ENCODE assay signal across 12 cellular contexts in the genomic region with DNA sequence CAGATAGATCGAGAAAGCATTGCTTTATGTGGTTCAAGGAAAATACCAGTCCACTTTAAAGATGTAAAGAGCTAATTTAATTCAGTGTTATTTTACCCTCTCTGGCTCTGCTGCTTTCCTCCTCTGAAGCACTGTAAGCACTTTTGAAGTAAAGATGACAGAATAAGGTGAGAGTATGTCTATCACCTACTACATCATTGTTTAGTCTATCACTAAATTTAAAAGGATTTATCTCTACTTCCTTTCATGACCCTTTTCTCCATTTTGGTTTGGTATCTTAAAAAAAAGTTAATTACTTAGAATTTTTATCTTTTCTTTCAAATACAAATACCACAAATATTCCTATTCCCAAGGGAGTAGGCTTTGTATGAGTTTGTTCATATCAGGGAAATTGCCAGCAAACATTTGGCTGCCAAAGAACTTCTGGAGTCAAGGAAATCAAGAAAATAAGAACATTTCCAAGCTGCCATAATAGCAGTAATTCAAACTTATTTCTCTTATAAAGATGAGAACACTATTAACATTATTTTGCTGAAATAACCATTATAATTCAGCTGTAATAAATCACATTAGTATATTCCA.
DNase-seq lines count a peak whose midpoint lies in the region; ATAC-seq, FAIRE-seq and TF ChIP-seq lines count a peak whose summit lies in the region.
"Had no signal": no experiment of that assay in that cellular context is flagged by ENCODE, and none has a peak within 500 bp of the region (broad histone marks: within the 10 kb centered on the region; RNA-seq: fewer than 3 reads in every experiment).

No MANE protein-coding gene starts in this region.

- H3K79me2 ChIP-seq in HepG2 (ENCODE audit: insufficient read depth, low read length) (no peaks in the 10 kb centered on the region), mammary epithelial cell (ENCODE audit: insufficient read depth, low read length) (no peaks in the 10 kb centered on the region)

- H3K4me3 ChIP-seq in liver (ENCODE audit: low read depth in 1 of 3, low read length in 3 of 3): no peak overlapping the region
- H3K4me3 ChIP-seq in HepG2 (replicated peaks in 1 of 3; ENCODE audit: insufficient read depth in 1 of 3, low read depth in 2 of 3, low read length in 3 of 3): no peak overlapping the region
- no peak overlapping the region for H3K4me3 ChIP-seq in mammary epithelial cell (replicated peaks in 1 of 3; ENCODE audit: insufficient read depth in 1 of 3, low read depth in 2 of 3, low read length in 3 of 3)
- no peak overlapping the region for H3K4me3 ChIP-seq in vagina
- no peak overlapping the region for H3K4me3 ChIP-seq in CD4-positive, alpha-beta memory T cell (ENCODE audit: low read length in 2 of 2)

- H4K20me1 ChIP-seq in HepG2 (ENCODE audit: insufficient read depth, low read length): no peaks in the 10 kb centered on the region
- H4K20me1 ChIP-seq in mammary epithelial cell (ENCODE audit: insufficient read depth, low read length): no peaks in the 10 kb centered on the region

- in situ Hi-C loops in HepG2 (cut with HindIII; ENCODE audit: extremely low pct_ligation_motif_present, low pct_unique_long_range_greater_than_20kb): no loop called here
- in situ Hi-C loops in mammary epithelial cell (cut with MboI; ENCODE audit: low sequenced_read_pairs in 2 of 2): no loop called here

- dilution Hi-C loops in mammary epithelial cell (cut with HindIII; ENCODE audit: low sequenced_read_pairs): no loop called here

- peak overlapping the region in 4 of 8 donors; percentile 61 to 77 (median 68) for H3K4me3 Mint-ChIP-seq in CD4-positive, alpha-beta memory T cell

- H3K4me1 Mint-ChIP-seq in CD4-positive, alpha-beta memory T cell: peaks cover 0 to 9% (median 5%) of the 10 kb centered on the region in 4 donors

- TF ChIP-seq CTCF in liver (IDR thresholded peaks at IDR 0.05; ENCODE audit: low read depth, low read length, missing input control): no peak
- TF ChIP-seq CTCF in HepG2 (CRISPR knock-in tag; IDR thresholded peaks at IDR 0.05): no peak
- TF ChIP-seq CTCF in mammary epithelial cell (conservative IDR thresholded peaks at IDR 0.05 in 1 of 2, IDR thresholded peaks at IDR 0.05 in 1 of 2; ENCODE audit: extremely low read depth in 1 of 2, insufficient read depth in 1 of 2, low read depth in 1 of 2, low read length in 2 of 2): no peak
- TF ChIP-seq CTCF in vagina (IDR thresholded peaks at IDR 0.05): no peak

- intact Hi-C loops in HepG2 (cut with micrococcal nuclease; ENCODE audit: unreplicated experiment): no loop called here
- intact Hi-C loops in mammary epithelial cell (cut with micrococcal nuclease): no loop called here
- intact Hi-C loops in vagina (cut with DNase I): no loop called here
- intact Hi-C loops in CD4-positive, alpha-beta memory T cell (cut with micrococcal nuclease): no loop called here

- H3K27me3 Mint-ChIP-seq in CD4-positive, alpha-beta memory T cell: no peaks in the 10 kb centered on the region
- H3K27me3 Mint-ChIP-seq: CD4-positive, CD25-positive, alpha-beta regulatory T cell had no signal

- TF ChIP-seq EP300 in HepG2 (IDR thresholded peaks at IDR 0.05; ENCODE audit: low read depth in 2 of 2, low read length in 2 of 2) (no peak), HepG2 (CRISPR knock-in tag; IDR thresholded peaks at IDR 0.05; ENCODE audit: borderline replicate concordance) (no peak)

- H3K36me3 Mint-ChIP-seq in CD4-positive, alpha-beta memory T cell: peaks cover 21 to 33% of the 10 kb centered on the region in 2 donors

- H3K36me3 ChIP-seq in liver (ENCODE audit: control insufficient read depth in 4 of 4, insufficient read depth in 3 of 4, low read depth in 1 of 4, low read length in 3 of 4) (no peaks in the 10 kb centered on the region), HepG2 (replicated peaks in 1 of 2; ENCODE audit: control insufficient read depth in 1 of 2, insufficient read depth in 2 of 2, low read length in 2 of 2) (no peaks in the 10 kb centered on the region), mammary epithelial cell (ENCODE audit: insufficient read depth, low read length) (no peaks in the 10 kb centered on the region), vagina (no peaks in the 10 kb centered on the region)
- no peaks in the 10 kb centered on the region for H3K36me3 ChIP-seq in CD4-positive, alpha-beta memory T cell (ENCODE audit: insufficient read depth, low read length)

- WGBS in liver: 47% methylated on average over 1 of the region's 1 CpG
- WGBS in HepG2 (ENCODE audit: low lambda C conversion rate): 100% methylated on average over 1 of the region's 1 CpG
- WGBS in mammary epithelial cell (ENCODE audit: low coverage, missing lambda C conversion rate): 38% methylated on average over 1 of the region's 1 CpG

- CTCF ChIA-PET in HepG2 (lab: Yijun Ruan, JAX; ENCODE audit: low intra/inter-chr PET ratio, low total read pairs) (no interaction called here), mammary epithelial cell (lab: Charles Lee; ENCODE audit: low non-redundant PET) (no interaction called here)
- CTCF ChIA-PET in CD4-positive, alpha-beta memory T cell (lab: Charles Lee; ENCODE audit: partially characterized antibody): no interaction called here

- DNase-seq in HepG2 (ENCODE audit: low spot score) (no peak), mammary epithelial cell (no peak), myocyte (ENCODE audit: low read depth) (peak; percentile 72), vagina (ENCODE audit: extremely low spot score in 2 of 2) (no peak), NCI-H345 (lab: John Stamatoyannopoulos, UW) (no peak), GM19240 (ENCODE audit: insufficient read length, low spot score) (no peak)
- DNase-seq in CD4-positive, alpha-beta memory T cell: no peak
- DNase-seq: hippocampal formation, NCI-H2227 treated with DMSO at 0.1 percent for 48 hours, T-helper 9 cell had no signal

- no peaks in the 10 kb centered on the region for H3K27me3 ChIP-seq in liver (ENCODE audit: control insufficient read depth in 4 of 4, insufficient read depth in 4 of 4, low read length in 3 of 4)
- H3K27me3 ChIP-seq in HepG2 (ENCODE audit: control insufficient read depth in 1 of 2, insufficient read depth in 2 of 2, low read length in 2 of 2): no peaks in the 10 kb centered on the region
- H3K27me3 ChIP-seq in mammary epithelial cell (ENCODE audit: insufficient read depth, low read length): no peaks in the 10 kb centered on the region
- H3K27me3 ChIP-seq in vagina: no peaks in the 10 kb centered on the region
- no peaks in the 10 kb centered on the region for H3K27me3 ChIP-seq in CD4-positive, alpha-beta memory T cell (ENCODE audit: insufficient read depth, low read length)

- no peak for TF ChIP-seq POLR2A in HepG2 (IDR thresholded peaks at IDR 0.05; ENCODE audit: insufficient read depth in 1 of 2, low read depth in 2 of 2, low read length in 2 of 2)
- TF ChIP-seq POLR2A in vagina (IDR thresholded peaks at IDR 0.05): no peak

- H2AFZ ChIP-seq in HepG2 (ENCODE audit: low read length): no peak overlapping the region
- H2AFZ ChIP-seq in mammary epithelial cell (ENCODE audit: low read depth, low read length): no peak overlapping the region

- ATAC-seq in HepG2: no peak

- no peak for TF ChIP-seq RAD21 in liver (IDR thresholded peaks at IDR 0.05)
- no peak for TF ChIP-seq RAD21 in HepG2 (CRISPR knock-in tag; IDR thresholded peaks at IDR 0.05)

- FAIRE-seq in HepG2 (lab: Jason Lieb, UNC): no peak

- H3K27ac Mint-ChIP-seq in CD4-positive, alpha-beta memory T cell: peak overlapping the region in 2 of 7 donors; percentile 75 to 76

- H3K27ac ChIP-seq in liver (ENCODE audit: low read depth in 1 of 2, low read length in 2 of 2): peak overlapping the region; percentile 88 to 96
- no peak overlapping the region for H3K27ac ChIP-seq in HepG2 (ENCODE audit: extremely low read length, insufficient read depth, low read length)
- no peak overlapping the region for H3K27ac ChIP-seq in mammary epithelial cell (ENCODE audit: insufficient read depth, low read depth, low read length)
- peak overlapping the region; percentile 52 for H3K27ac ChIP-seq in vagina
- H3K27ac ChIP-seq in CD4-positive, alpha-beta memory T cell (ENCODE audit: low read depth, low read length): no peak overlapping the region

- POLR2A ChIA-PET in HepG2 (lab: Yijun Ruan, JAX): no interaction called here
- POLR2A ChIA-PET in CD4-positive, alpha-beta memory T cell (lab: Charles Lee; ENCODE audit: partially characterized antibody): interaction anchor here (1.7 kb wide), 1 partner anchor 14 kb away, joined by 3 read pairs; no protein-coding TSS in a partner anchor

- no peaks in the 10 kb centered on the region for H3K9me3 Mint-ChIP-seq in CD4-positive, alpha-beta memory T cell
- H3K9me3 Mint-ChIP-seq: CD4-positive, CD25-positive, alpha-beta regulatory T cell had no signal

- BruUV-seq in HepG2 (replicated peaks; lab: Mats Ljungman, UMichigan) (no TSS peak), mammary epithelial cell (replicated peaks; lab: Mats Ljungman, UMichigan) (no TSS peak)

- H3K4me1 ChIP-seq in liver (ENCODE audit: control insufficient read depth in 4 of 4, insufficient read depth in 4 of 4, low read length in 3 of 4) (peaks cover 4 to 52% (median 21%) of the 10 kb centered on the region in 4 donors), HepG2 (ENCODE audit: insufficient read depth, low read length) (peaks cover 11% of the 10 kb centered on the region), mammary epithelial cell (ENCODE audit: insufficient read depth, low read length) (peaks cover 11% of the 10 kb centered on the region), vagina (peaks cover 59% of the 10 kb centered on the region)
- no peaks in the 10 kb centered on the region for H3K4me1 ChIP-seq in CD4-positive, alpha-beta memory T cell (ENCODE audit: insufficient read depth, low read length)

- no peak overlapping the region for H3K4me2 ChIP-seq in HepG2 (ENCODE audit: low read depth, low read length)
- peak overlapping the region; percentile 40 for H3K4me2 ChIP-seq in mammary epithelial cell (ENCODE audit: insufficient read depth, low read depth, low read length)

- H3K9ac ChIP-seq in liver (ENCODE audit: low read depth in 1 of 2, low read length in 2 of 2) (peak overlapping the region; percentile 73 to 78), HepG2 (ENCODE audit: insufficient read depth, low read depth, low read length) (no peak overlapping the region), mammary epithelial cell (ENCODE audit: insufficient read depth, low read length) (no peak overlapping the region)

- no peaks in the 10 kb centered on the region for H3K9me3 ChIP-seq in liver (ENCODE audit: control insufficient read depth in 4 of 4, low read length in 3 of 4)
- H3K9me3 ChIP-seq in HepG2 (ENCODE audit: low read length): no peaks in the 10 kb centered on the region
- no peaks in the 10 kb centered on the region for H3K9me3 ChIP-seq in mammary epithelial cell (replicated peaks; ENCODE audit: insufficient read depth, low read length)
- H3K9me3 ChIP-seq in vagina: no peaks in the 10 kb centered on the region
- no peaks in the 10 kb centered on the region for H3K9me3 ChIP-seq in CD4-positive, alpha-beta memory T cell (ENCODE audit: control insufficient read depth in 1 of 2, low read length in 2 of 2)

TF ChIP-seq in liver, 16 proteins besides CTCF, POLR2A, EP300 and RAD21 (continues in another document):
- no peak for TF ChIP-seq SP1 (IDR thresholded peaks at IDR 0.05)

TF ChIP-seq in HepG2, 621 proteins besides CTCF, POLR2A, EP300 and RAD21 (continues in another document):
- TF ChIP-seq KDM5A (IDR thresholded peaks at IDR 0.05; ENCODE audit: borderline replicate concordance, low read length): no peak

Comparison
In these comparisons a context has a peak if more than half of its experiments do, and no peak if none do; other contexts are left out.
1. H3K27ac ChIP-seq: peak in liver (2 of 2) and vagina (single experiment); none in HepG2 (single experiment), mammary epithelial cell (single experiment) and CD4-positive, alpha-beta memory T cell (single experiment).
2. H3K9ac ChIP-seq: peak in liver (2 of 2); none in HepG2 (single experiment) and mammary epithelial cell (single experiment).